Comparison of ENCODE assay signal across 1 cellular context in the genomic region with DNA sequence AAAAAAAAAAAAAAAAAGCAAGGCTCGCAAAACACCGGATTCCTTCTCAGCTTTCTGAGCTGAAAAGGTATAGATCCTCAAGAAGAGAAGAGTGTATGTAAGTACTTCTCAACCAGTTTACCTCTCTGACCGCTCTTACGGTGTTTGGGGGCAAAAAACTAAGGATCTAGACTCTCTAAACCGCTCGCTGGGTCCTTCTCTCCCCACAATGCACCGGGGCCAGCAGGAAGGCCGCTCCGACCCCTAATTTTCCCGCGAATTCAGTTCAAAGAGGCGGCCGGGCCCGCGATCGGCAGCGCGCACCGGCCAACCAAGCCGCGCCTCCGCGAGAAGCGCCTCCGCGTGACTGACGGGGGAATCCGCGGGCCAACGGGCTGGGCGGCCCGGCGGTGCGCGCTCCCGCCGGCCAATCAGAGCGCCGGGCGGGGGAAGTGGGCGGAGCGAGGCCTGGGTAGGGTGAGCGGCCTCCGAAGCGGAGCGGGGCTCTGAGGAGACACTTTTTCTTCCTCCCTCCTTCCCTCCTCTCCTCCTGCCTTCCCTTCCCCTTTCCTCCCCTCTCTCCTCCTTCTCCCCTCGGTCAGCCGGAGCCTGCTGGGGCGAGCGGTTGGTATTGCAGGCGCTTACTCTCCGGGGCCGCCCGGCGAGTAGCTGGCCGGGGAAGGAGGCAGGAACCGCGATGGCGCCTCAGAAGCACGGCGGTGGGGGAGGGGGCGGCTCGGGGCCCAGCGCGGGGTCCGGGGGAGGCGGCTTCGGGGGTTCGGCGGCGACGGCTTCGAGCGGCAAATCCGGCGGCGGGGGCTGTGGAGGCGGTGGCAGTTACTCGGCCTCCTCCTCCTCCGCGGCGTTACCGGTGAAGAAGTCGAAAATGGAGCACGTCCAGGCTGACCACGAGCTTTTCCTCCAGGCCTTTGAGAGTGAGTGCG.
TF ChIP-seq lines count a peak whose summit lies in the region.

No MANE protein-coding gene starts in this region.

TF ChIP-seq in HepG2, 621 proteins besides CTCF, POLR2A, EP300 and RAD21 (continued from another document):
- TF ChIP-seq, protein P1, sequence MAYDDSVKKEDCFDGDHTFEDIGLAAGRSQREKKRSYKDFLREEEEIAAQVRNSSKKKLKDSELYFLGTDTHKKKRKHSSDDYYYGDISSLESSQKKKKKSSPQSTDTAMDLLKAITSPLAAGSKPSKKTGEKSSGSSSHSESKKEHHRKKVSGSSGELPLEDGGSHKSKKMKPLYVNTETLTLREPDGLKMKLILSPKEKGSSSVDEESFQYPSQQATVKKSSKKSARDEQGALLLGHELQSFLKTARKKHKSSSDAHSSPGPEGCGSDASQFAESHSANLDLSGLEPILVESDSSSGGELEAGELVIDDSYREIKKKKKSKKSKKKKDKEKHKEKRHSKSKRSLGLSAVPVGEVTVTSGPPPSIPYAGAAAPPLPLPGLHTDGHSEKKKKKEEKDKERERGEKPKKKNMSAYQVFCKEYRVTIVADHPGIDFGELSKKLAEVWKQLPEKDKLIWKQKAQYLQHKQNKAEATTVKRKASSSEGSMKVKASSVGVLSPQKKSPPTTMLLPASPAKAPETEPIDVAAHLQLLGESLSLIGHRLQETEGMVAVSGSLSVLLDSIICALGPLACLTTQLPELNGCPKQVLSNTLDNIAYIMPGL (CRISPR knock-in tag; IDR thresholded peaks at IDR 0.05; ENCODE audit: borderline replicate concordance in 1 of 2, low read depth in 1 of 2) = peak; percentile 32 to 73; a peak in 2 of 4 replicates
- TF ChIP-seq SIX4 (CRISPR knock-in tag; IDR thresholded peaks at IDR 0.05) = 0 out of 2 replicates have a peak, but pooled peaks have one; percentile 18
- TF ChIP-seq, protein P2, sequence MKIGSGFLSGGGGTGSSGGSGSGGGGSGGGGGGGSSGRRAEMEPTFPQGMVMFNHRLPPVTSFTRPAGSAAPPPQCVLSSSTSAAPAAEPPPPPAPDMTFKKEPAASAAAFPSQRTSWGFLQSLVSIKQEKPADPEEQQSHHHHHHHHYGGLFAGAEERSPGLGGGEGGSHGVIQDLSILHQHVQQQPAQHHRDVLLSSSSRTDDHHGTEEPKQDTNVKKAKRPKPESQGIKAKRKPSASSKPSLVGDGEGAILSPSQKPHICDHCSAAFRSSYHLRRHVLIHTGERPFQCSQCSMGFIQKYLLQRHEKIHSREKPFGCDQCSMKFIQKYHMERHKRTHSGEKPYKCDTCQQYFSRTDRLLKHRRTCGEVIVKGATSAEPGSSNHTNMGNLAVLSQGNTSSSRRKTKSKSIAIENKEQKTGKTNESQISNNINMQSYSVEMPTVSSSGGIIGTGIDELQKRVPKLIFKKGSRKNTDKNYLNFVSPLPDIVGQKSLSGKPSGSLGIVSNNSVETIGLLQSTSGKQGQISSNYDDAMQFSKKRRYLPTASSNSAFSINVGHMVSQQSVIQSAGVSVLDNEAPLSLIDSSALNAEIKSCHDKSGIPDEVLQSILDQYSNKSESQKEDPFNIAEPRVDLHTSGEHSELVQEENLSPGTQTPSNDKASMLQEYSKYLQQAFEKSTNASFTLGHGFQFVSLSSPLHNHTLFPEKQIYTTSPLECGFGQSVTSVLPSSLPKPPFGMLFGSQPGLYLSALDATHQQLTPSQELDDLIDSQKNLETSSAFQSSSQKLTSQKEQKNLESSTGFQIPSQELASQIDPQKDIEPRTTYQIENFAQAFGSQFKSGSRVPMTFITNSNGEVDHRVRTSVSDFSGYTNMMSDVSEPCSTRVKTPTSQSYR (CRISPR knock-in tag; IDR thresholded peaks at IDR 0.05; ENCODE audit: borderline replicate concordance) = peak; percentile 85
- TF ChIP-seq, protein P3, sequence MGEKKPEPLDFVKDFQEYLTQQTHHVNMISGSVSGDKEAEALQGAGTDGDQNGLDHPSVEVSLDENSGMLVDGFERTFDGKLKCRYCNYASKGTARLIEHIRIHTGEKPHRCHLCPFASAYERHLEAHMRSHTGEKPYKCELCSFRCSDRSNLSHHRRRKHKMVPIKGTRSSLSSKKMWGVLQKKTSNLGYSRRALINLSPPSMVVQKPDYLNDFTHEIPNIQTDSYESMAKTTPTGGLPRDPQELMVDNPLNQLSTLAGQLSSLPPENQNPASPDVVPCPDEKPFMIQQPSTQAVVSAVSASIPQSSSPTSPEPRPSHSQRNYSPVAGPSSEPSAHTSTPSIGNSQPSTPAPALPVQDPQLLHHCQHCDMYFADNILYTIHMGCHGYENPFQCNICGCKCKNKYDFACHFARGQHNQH (CRISPR knock-in tag; IDR thresholded peaks at IDR 0.05) = peak; percentile 29; the same call in 1 of the 2 replicates
- TF ChIP-seq SAP130 (CRISPR knock-in tag; IDR thresholded peaks at IDR 0.05; ENCODE audit: low read depth) = peak; percentile 67
- peak; percentile 81 for TF ChIP-seq NFYB (CRISPR knock-in tag; IDR thresholded peaks at IDR 0.05)
- TF ChIP-seq RFXAP (CRISPR knock-in tag; IDR thresholded peaks at IDR 0.05; ENCODE audit: borderline replicate concordance) = peak; percentile 31; the same call in 1 of the 2 replicates
- peak; percentile 28; the same call in 1 of the 2 replicates for TF ChIP-seq FOXA3 (CRISPR knock-in tag; IDR thresholded peaks at IDR 0.05)
- TF ChIP-seq, protein P4, sequence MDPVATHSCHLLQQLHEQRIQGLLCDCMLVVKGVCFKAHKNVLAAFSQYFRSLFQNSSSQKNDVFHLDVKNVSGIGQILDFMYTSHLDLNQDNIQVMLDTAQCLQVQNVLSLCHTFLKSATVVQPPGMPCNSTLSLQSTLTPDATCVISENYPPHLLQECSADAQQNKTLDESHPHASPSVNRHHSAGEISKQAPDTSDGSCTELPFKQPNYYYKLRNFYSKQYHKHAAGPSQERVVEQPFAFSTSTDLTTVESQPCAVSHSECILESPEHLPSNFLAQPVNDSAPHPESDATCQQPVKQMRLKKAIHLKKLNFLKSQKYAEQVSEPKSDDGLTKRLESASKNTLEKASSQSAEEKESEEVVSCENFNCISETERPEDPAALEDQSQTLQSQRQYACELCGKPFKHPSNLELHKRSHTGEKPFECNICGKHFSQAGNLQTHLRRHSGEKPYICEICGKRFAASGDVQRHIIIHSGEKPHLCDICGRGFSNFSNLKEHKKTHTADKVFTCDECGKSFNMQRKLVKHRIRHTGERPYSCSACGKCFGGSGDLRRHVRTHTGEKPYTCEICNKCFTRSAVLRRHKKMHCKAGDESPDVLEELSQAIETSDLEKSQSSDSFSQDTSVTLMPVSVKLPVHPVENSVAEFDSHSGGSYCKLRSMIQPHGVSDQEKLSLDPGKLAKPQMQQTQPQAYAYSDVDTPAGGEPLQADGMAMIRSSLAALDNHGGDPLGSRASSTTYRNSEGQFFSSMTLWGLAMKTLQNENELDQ (CRISPR knock-in tag; IDR thresholded peaks at IDR 0.05; ENCODE audit: borderline replicate concordance) = peak; percentile 68; the same call in 1 of the 2 replicates
- peak; percentile 46; the same call in 1 of the 2 replicates for TF ChIP-seq ZMYM3 (CRISPR knock-in tag; IDR thresholded peaks at IDR 0.05)
- peak; percentile 79 for TF ChIP-seq SP2 (CRISPR knock-in tag; IDR thresholded peaks at IDR 0.05)
- 0 out of 2 replicates have a peak, but pooled peaks have one; percentile 13 for TF ChIP-seq MAZ (IDR thresholded peaks at IDR 0.05; ENCODE audit: borderline replicate concordance, low read depth, low read length)
- peak; percentile 63 for TF ChIP-seq MAZ (CRISPR knock-in tag; IDR thresholded peaks at IDR 0.05; ENCODE audit: low read depth)
- TF ChIP-seq, protein P5, sequence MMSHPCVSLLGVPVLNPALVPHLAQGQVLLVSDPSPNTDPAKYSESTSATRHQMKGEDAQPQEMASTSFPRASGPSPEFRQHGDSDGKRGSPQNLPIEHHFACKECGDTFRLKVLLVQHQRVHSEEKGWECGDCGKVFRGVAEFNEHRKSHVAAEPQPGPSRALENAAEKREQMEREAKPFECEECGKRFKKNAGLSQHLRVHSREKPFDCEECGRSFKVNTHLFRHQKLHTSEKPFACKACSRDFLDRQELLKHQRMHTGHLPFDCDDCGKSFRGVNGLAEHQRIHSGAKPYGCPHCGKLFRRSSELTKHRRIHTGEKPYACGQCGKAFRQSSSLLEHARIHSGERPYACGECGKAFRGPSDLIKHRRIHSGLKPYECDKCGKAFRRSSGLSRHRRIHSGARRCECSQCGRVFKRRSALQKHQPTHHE (CRISPR knock-in tag; IDR thresholded peaks at IDR 0.05; ENCODE audit: borderline replicate concordance) = 0 out of 2 replicates have a peak, but pooled peaks have one; percentile 13
- peak; percentile 84 for TF ChIP-seq POLR2G (IDR thresholded peaks at IDR 0.05; ENCODE audit: low read depth, low read length)
- peak; percentile 80 for TF ChIP-seq RBFOX2 (IDR thresholded peaks at IDR 0.05; ENCODE audit: low read depth, low read length)
- peak; percentile 55 for TF ChIP-seq KMT2A (CRISPR knock-in tag; IDR thresholded peaks at IDR 0.05)
- TF ChIP-seq ZIK1 (CRISPR knock-in tag; IDR thresholded peaks at IDR 0.05; ENCODE audit: borderline replicate concordance, low read depth) = peak; percentile 34; the same call in 1 of the 2 replicates
- TF ChIP-seq, protein P6, sequence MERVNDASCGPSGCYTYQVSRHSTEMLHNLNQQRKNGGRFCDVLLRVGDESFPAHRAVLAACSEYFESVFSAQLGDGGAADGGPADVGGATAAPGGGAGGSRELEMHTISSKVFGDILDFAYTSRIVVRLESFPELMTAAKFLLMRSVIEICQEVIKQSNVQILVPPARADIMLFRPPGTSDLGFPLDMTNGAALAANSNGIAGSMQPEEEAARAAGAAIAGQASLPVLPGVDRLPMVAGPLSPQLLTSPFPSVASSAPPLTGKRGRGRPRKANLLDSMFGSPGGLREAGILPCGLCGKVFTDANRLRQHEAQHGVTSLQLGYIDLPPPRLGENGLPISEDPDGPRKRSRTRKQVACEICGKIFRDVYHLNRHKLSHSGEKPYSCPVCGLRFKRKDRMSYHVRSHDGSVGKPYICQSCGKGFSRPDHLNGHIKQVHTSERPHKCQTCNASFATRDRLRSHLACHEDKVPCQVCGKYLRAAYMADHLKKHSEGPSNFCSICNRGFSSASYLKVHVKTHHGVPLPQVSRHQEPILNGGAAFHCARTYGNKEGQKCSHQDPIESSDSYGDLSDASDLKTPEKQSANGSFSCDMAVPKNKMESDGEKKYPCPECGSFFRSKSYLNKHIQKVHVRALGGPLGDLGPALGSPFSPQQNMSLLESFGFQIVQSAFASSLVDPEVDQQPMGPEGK (CRISPR knock-in tag; IDR thresholded peaks at IDR 0.05) = peak; percentile 28; the same call in 1 of the 2 replicates
- TF ChIP-seq POLR2AphosphoS5 (IDR thresholded peaks at IDR 0.05; ENCODE audit: low read depth, low read length) = peak; percentile 77
- TF ChIP-seq ZNF143 (CRISPR knock-in tag; IDR thresholded peaks at IDR 0.05) = peak; percentile 85
- 0 out of 2 replicates have a peak, but pooled peaks have one; percentile 32 for TF ChIP-seq ZNF709 (CRISPR knock-in tag; IDR thresholded peaks at IDR 0.05)
- 0 out of 2 replicates have a peak, but pooled peaks have one; percentile 35 for TF ChIP-seq ARNT2 (CRISPR knock-in tag; IDR thresholded peaks at IDR 0.05; ENCODE audit: low read depth)
- TF ChIP-seq, protein P7, sequence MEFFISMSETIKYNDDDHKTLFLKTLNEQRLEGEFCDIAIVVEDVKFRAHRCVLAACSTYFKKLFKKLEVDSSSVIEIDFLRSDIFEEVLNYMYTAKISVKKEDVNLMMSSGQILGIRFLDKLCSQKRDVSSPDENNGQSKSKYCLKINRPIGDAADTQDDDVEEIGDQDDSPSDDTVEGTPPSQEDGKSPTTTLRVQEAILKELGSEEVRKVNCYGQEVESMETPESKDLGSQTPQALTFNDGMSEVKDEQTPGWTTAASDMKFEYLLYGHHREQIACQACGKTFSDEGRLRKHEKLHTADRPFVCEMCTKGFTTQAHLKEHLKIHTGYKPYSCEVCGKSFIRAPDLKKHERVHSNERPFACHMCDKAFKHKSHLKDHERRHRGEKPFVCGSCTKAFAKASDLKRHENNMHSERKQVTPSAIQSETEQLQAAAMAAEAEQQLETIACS (CRISPR knock-in tag; IDR thresholded peaks at IDR 0.05) = peak; percentile 96
- TF ChIP-seq, protein P8, sequence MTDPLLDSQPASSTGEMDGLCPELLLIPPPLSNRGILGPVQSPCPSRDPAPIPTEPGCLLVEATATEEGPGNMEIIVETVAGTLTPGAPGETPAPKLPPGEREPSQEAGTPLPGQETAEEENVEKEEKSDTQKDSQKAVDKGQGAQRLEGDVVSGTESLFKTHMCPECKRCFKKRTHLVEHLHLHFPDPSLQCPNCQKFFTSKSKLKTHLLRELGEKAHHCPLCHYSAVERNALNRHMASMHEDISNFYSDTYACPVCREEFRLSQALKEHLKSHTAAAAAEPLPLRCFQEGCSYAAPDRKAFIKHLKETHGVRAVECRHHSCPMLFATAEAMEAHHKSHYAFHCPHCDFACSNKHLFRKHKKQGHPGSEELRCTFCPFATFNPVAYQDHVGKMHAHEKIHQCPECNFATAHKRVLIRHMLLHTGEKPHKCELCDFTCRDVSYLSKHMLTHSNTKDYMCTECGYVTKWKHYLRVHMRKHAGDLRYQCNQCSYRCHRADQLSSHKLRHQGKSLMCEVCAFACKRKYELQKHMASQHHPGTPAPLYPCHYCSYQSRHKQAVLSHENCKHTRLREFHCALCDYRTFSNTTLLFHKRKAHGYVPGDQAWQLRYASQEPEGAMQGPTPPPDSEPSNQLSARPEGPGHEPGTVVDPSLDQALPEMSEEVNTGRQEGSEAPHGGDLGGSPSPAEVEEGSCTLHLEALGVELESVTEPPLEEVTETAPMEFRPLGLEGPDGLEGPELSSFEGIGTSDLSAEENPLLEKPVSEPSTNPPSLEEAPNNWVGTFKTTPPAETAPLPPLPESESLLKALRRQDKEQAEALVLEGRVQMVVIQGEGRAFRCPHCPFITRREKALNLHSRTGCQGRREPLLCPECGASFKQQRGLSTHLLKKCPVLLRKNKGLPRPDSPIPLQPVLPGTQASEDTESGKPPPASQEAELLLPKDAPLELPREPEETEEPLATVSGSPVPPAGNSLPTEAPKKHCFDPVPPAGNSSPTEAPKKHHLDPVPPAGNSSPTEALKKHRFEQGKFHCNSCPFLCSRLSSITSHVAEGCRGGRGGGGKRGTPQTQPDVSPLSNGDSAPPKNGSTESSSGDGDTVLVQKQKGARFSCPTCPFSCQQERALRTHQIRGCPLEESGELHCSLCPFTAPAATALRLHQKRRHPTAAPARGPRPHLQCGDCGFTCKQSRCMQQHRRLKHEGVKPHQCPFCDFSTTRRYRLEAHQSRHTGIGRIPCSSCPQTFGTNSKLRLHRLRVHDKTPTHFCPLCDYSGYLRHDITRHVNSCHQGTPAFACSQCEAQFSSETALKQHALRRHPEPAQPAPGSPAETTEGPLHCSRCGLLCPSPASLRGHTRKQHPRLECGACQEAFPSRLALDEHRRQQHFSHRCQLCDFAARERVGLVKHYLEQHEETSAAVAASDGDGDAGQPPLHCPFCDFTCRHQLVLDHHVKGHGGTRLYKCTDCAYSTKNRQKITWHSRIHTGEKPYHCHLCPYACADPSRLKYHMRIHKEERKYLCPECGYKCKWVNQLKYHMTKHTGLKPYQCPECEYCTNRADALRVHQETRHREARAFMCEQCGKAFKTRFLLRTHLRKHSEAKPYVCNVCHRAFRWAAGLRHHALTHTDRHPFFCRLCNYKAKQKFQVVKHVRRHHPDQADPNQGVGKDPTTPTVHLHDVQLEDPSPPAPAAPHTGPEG (CRISPR knock-in tag; IDR thresholded peaks at IDR 0.05) = 0 out of 2 replicates have a peak, but pooled peaks have one; percentile 40
TF ChIP-seq in HepG2: peak in this region for 98; not testable (repeated sequence) for 523.
